Comparison of ENCODE assay signal across 20 cellular contexts in genomic region chr2:233262562-233262961, GRCh38. TPM values are rescaled to one million over a fixed set of nuclear protein-coding genes. Genes with fewer than 3 reads are reported as not detected.
DNase-seq lines count a peak whose midpoint lies in the region; ATAC-seq, FAIRE-seq and TF ChIP-seq lines count a peak whose summit lies in the region.
"Had no signal": no experiment of that assay in that cellular context is flagged by ENCODE, and none has a peak within 500 bp of the region (broad histone marks: within the 10 kb centered on the region; RNA-seq: fewer than 3 reads in every experiment).

No MANE protein-coding gene starts in this region.

- WGBS in GM12878 (ENCODE audit: insufficient coverage, insufficient replicate concordance, low lambda C conversion rate, missing lambda C conversion rate), result 40% methylated on average over 5 of the region's 5 CpGs

- SMC1A ChIA-PET in GM12878 (lab: Charles Lee; ENCODE audit: uncharacterized antibody, unreplicated experiment), result no interaction called here

- RAD21 ChIA-PET in GM12878 (lab: Charles Lee; ENCODE audit: unreplicated experiment), result no interaction called here

- no peaks in the 10 kb centered on the region for H3K27me3 ChIP-seq in GM12878 (replicated peaks in 1 of 2; ENCODE audit: control insufficient read depth in 2 of 2, insufficient read depth in 2 of 2, low read length in 1 of 2)
- H3K27me3 ChIP-seq: gastrocnemius medialis, right atrium auricular region had no signal

- H3K4me3 ChIP-seq in GM12878, result peak overlapping the region; percentile 12; the same call in 1 of the 2 replicates
- H3K4me3 ChIP-seq: gastrocnemius medialis, right atrium auricular region had no signal

- no peak for TF ChIP-seq RAD21 in GM12878 (IDR thresholded peaks at IDR 0.05; ENCODE audit: insufficient read depth, low read depth, low read length)

- no peak overlapping the region for H2AFZ ChIP-seq in GM12878 (ENCODE audit: control insufficient read depth, low read depth, low read length)

- TF ChIP-seq CTCF in GM12878 (IDR thresholded peaks at IDR 0.05 in 2 of 3, conservative IDR thresholded peaks at IDR 0.05 in 1 of 3; ENCODE audit: control insufficient read depth in 2 of 3, extremely low read depth in 1 of 3, insufficient read depth in 1 of 3, low read depth in 3 of 3, low read length in 3 of 3) (no peak), osteocyte (IDR thresholded peaks at IDR 0.05) (no peak), nephron progenitor cell (IDR thresholded peaks at IDR 0.05) (no peak)

- no peaks in the 10 kb centered on the region for H3K9me3 Mint-ChIP-seq in activated T-cell treated with anti-CD3 and anti-CD28 coated beads, Interleukin-2, amount 50 U/mL, for 24 hours
- H3K9me3 Mint-ChIP-seq in activated T-cell treated with anti-CD3 and anti-CD28 coated beads, Interleukin-2, amount 50 U/mL, for 4 hours, result no peaks in the 10 kb centered on the region
- H3K9me3 Mint-ChIP-seq in IgD-negative memory B cell, result no peaks in the 10 kb centered on the region
- no peaks in the 10 kb centered on the region for H3K9me3 Mint-ChIP-seq in osteocyte (ENCODE audit: unreplicated experiment)
- no peaks in the 10 kb centered on the region for H3K9me3 Mint-ChIP-seq in nephron progenitor cell
- H3K9me3 Mint-ChIP-seq: brain; CD14-positive monocyte; stimulated activated naive CD8-positive, alpha-beta T cell treated with anti-CD3 and anti-CD28 coated beads, Interleukin-15, amount 100 ng/mL, for 72 hours had no signal

- no peak for TF ChIP-seq POLR2A in GM12878 (IDR thresholded peaks at IDR 0.05; ENCODE audit: low read depth, low read length)

- H3K9ac ChIP-seq in GM12878 (ENCODE audit: control insufficient read depth, insufficient read depth, low read length), result 0 out of 2 replicates have a peak overlapping the region, but pooled peaks have one; percentile 15

- in situ Hi-C loops in GM12878 (cut with MboI), result no loop called here

- H3K27ac ChIP-seq in GM12878 (ENCODE audit: control insufficient read depth, insufficient read depth), result peak overlapping the region; percentile 60
- H3K27ac ChIP-seq: gastrocnemius medialis, right atrium auricular region had no signal

- H3K4me2 ChIP-seq in GM12878 (ENCODE audit: control insufficient read depth, insufficient read depth), result peak overlapping the region; percentile 72

- H4K20me1 ChIP-seq in GM12878 (ENCODE audit: control insufficient read depth, insufficient read depth), result no peaks in the 10 kb centered on the region

- no peak for ATAC-seq in activated T-cell treated with anti-CD3 and anti-CD28 coated beads, Interleukin-2, amount 50 U/mL, for 4 hours
- ATAC-seq in GM12878, result no peak
- ATAC-seq in activated CD4-positive, CD25-positive, alpha-beta regulatory T cell treated with anti-CD3 and anti-CD28 coated beads, Interleukin-2, amount 50 U/mL, for 24 hours, result no peak
- no peak for ATAC-seq in HG02970 (IDR thresholded peaks at IDR 0.05; ENCODE audit: low FRiP score, unreplicated experiment)
- ATAC-seq: gastrocnemius medialis; stimulated activated naive CD8-positive, alpha-beta T cell treated with anti-CD3 and anti-CD28 coated beads, Interleukin-15, amount 100 ng/mL, for 72 hours had no signal

- H3K4me1 Mint-ChIP-seq in activated T-cell treated with anti-CD3 and anti-CD28 coated beads, Interleukin-2, amount 50 U/mL, for 24 hours (ENCODE audit: low read depth), result peaks cover 66% of the 10 kb centered on the region
- H3K4me1 Mint-ChIP-seq in activated T-cell treated with anti-CD3 and anti-CD28 coated beads, Interleukin-2, amount 50 U/mL, for 4 hours (ENCODE audit: low read depth), result peaks cover 64% of the 10 kb centered on the region
- H3K4me1 Mint-ChIP-seq in IgD-negative memory B cell, result peaks cover 12 to 34% (median 30%) of the 10 kb centered on the region in 3 donors
- H3K4me1 Mint-ChIP-seq in osteocyte (ENCODE audit: unreplicated experiment), result no peaks in the 10 kb centered on the region
- H3K4me1 Mint-ChIP-seq in nephron progenitor cell, result peaks cover 11% of the 10 kb centered on the region
- H3K4me1 Mint-ChIP-seq: brain had no signal

- BruUV-seq in GM12878 (replicated peaks; lab: Mats Ljungman, UMichigan), result no TSS peak

- no peak for DNase-seq in activated T-cell treated with anti-CD3 and anti-CD28 coated beads, Interleukin-2, amount 50 U/mL, for 24 hours
- no peak for DNase-seq in activated T-cell treated with anti-CD3 and anti-CD28 coated beads, Interleukin-2, amount 50 U/mL, for 4 hours
- DNase-seq in GM12878 (ENCODE audit: low read depth, low spot score) (no peak), osteocyte (ENCODE audit: extremely low spot score, unreplicated experiment) (no peak), nephron progenitor cell (no peak)
- DNase-seq: activated naive CD4-positive, alpha-beta T cell; erythroblast; gastrocnemius medialis; NCI-H1930; NCI-H446; stimulated activated naive CD8-positive, alpha-beta T cell treated with anti-CD3 and anti-CD28 coated beads, Interleukin-15, amount 100 ng/mL, for 72 hours had no signal

- H3K27me3 Mint-ChIP-seq in activated T-cell treated with anti-CD3 and anti-CD28 coated beads, Interleukin-2, amount 50 U/mL, for 24 hours, result no peaks in the 10 kb centered on the region
- no peaks in the 10 kb centered on the region for H3K27me3 Mint-ChIP-seq in activated T-cell treated with anti-CD3 and anti-CD28 coated beads, Interleukin-2, amount 50 U/mL, for 4 hours (ENCODE audit: low read depth)
- no peaks in the 10 kb centered on the region for H3K27me3 Mint-ChIP-seq in IgD-negative memory B cell
- H3K27me3 Mint-ChIP-seq in osteocyte (ENCODE audit: unreplicated experiment), result no peaks in the 10 kb centered on the region
- H3K27me3 Mint-ChIP-seq in nephron progenitor cell (ENCODE audit: low read depth, poor library complexity), result no peaks in the 10 kb centered on the region
- H3K27me3 Mint-ChIP-seq: brain; stimulated activated naive CD8-positive, alpha-beta T cell treated with anti-CD3 and anti-CD28 coated beads, Interleukin-15, amount 100 ng/mL, for 72 hours had no signal

- H3K4me3 Mint-ChIP-seq in activated T-cell treated with anti-CD3 and anti-CD28 coated beads, Interleukin-2, amount 50 U/mL, for 24 hours, result no peak overlapping the region
- H3K4me3 Mint-ChIP-seq in activated T-cell treated with anti-CD3 and anti-CD28 coated beads, Interleukin-2, amount 50 U/mL, for 4 hours, result no peak overlapping the region
- H3K4me3 Mint-ChIP-seq in IgD-negative memory B cell (peak overlapping the region in 1 of 4 donors; percentile 74), osteocyte (ENCODE audit: unreplicated experiment) (no peak overlapping the region), nephron progenitor cell (no peak overlapping the region)
- H3K4me3 Mint-ChIP-seq: brain; CD14-positive monocyte; stimulated activated naive CD8-positive, alpha-beta T cell treated with anti-CD3 and anti-CD28 coated beads, Interleukin-15, amount 100 ng/mL, for 72 hours had no signal

- POLR2A ChIA-PET in GM12878 (lab: Charles Lee), result no interaction called here

- H3K4me1 ChIP-seq in GM12878 (ENCODE audit: control insufficient read depth, insufficient read depth, low read length), result peaks cover 40% of the 10 kb centered on the region
- H3K4me1 ChIP-seq: gastrocnemius medialis, right atrium auricular region had no signal

- H3K36me3 Mint-ChIP-seq in activated T-cell treated with anti-CD3 and anti-CD28 coated beads, Interleukin-2, amount 50 U/mL, for 24 hours (ENCODE audit: low read depth), result peaks cover 98% of the 10 kb centered on the region
- peaks cover 66% of the 10 kb centered on the region for H3K36me3 Mint-ChIP-seq in activated T-cell treated with anti-CD3 and anti-CD28 coated beads, Interleukin-2, amount 50 U/mL, for 4 hours (ENCODE audit: insufficient read depth)
- H3K36me3 Mint-ChIP-seq in IgD-negative memory B cell, result peaks cover 14% of the 10 kb centered on the region
- peaks cover 75% of the 10 kb centered on the region for H3K36me3 Mint-ChIP-seq in osteocyte (ENCODE audit: unreplicated experiment)
- H3K36me3 Mint-ChIP-seq in nephron progenitor cell (ENCODE audit: low read depth), result peaks cover 75% of the 10 kb centered on the region

- no peaks in the 10 kb centered on the region for H3K9me3 ChIP-seq in GM12878 (replicated peaks; ENCODE audit: control insufficient read depth, insufficient read depth, low read length)
- H3K9me3 ChIP-seq: gastrocnemius medialis, right atrium auricular region had no signal

- peaks cover 15% of the 10 kb centered on the region for H3K79me2 ChIP-seq in GM12878 (ENCODE audit: control insufficient read depth, insufficient read depth, low read length)

- CTCF ChIA-PET in GM12878 (lab: Yijun Ruan, JAX), result interaction anchor here (1.7 kb wide), 1 partner anchor 209 kb away, joined by 5 read pairs; no protein-coding TSS in a partner anchor

- intact Hi-C loops in GM12878 (cut with micrococcal nuclease; ENCODE audit: unreplicated experiment), result no loop called here

- peaks cover 28 to 45% of the 10 kb centered on the region in 2 experiments for H3K36me3 ChIP-seq in GM12878 (ENCODE audit: control insufficient read depth in 2 of 2, insufficient read depth in 2 of 2, low read length in 1 of 2)

- no peak for FAIRE-seq in GM12878 (lab: Jason Lieb, UNC)
- FAIRE-seq: RCC 7860 had no signal

- no peak for TF ChIP-seq EP300 in GM12878 (IDR thresholded peaks at IDR 0.05; ENCODE audit: borderline replicate concordance in 1 of 2, control insufficient read depth in 1 of 2, low read depth in 2 of 2, low read length in 2 of 2)

- peak overlapping the region; percentile 83 for H3K27ac Mint-ChIP-seq in activated T-cell treated with anti-CD3 and anti-CD28 coated beads, Interleukin-2, amount 50 U/mL, for 24 hours
- H3K27ac Mint-ChIP-seq in IgD-negative memory B cell, result peak overlapping the region; percentile 33 to 65 (median 51)
- H3K27ac Mint-ChIP-seq in osteocyte (ENCODE audit: unreplicated experiment), result peak overlapping the region; percentile 16
- no peak overlapping the region for H3K27ac Mint-ChIP-seq in nephron progenitor cell

RNA-seq across cellular contexts. Expression of gene ATG16L1, which starts 11.1 kb away (rescaled TPM):
- total RNA-seq in activated T-cell treated with anti-CD3 and anti-CD28 coated beads, Interleukin-2, amount 50 U/mL, for 4 hours, result 10 to 100 TPM; 36.2 to 37.8 (median 36.9) TPM
- polyA plus RNA-seq in IgD-negative memory B cell (11.2 TPM), GM12878 (2011; rRNA removed) (18.0 and 21.0 TPM in 2 replicates), GM12878 (2014; fragmentation: Illumina TruSeq; extraction: Trizol) (13.3 and 13.5 TPM in 2 replicates), GM12878 (2014; fragmentation: Nextera tagmentation; extraction: Ambion mirVana) (1 to 10 TPM; 5.2 to 7.8 TPM), GM12878 (2014; rRNA removed) (20.6 and 27.5 TPM in 2 replicates), GM12878 (2016; fragmentation: Nextera tagmentation; extraction: Ambion mirVana) (10 to 100 TPM; 13.8 to 14.9 TPM)
- 122 and 131 TPM in 2 replicates for total RNA-seq in GM12878 (2013; cell fraction: nucleolus; rRNA removed)
- total RNA-seq in GM12878 (2014; rRNA removed) (16.9 and 20.1 TPM in 2 replicates), GM12878 (2014; rRNA removed; fragmentation: Illumina TruSeq; extraction: Trizol) (16.3 and 17.3 TPM in 2 replicates), GM12878 (2021) (25.1 and 26.6 TPM in 2 replicates), osteocyte (20.9 and 23.4 TPM in 2 replicates)
- polyA plus RNA-seq in GM12878 (2011; ENCODE audit: low read depth), result 7.6 TPM
- polyA plus RNA-seq in GM12878 (2011; cell fraction: cytosol; rRNA removed), result 11.5 and 13.3 TPM in 2 replicates
- polyA plus RNA-seq in GM12878 (2011; cell fraction: nucleus; rRNA removed), result 67.9 and 71.7 TPM in 2 replicates
- polyA plus RNA-seq in GM12878 (2012), result 9.9 and 10.7 TPM in 2 replicates
- 19.6 and 28.7 TPM in 2 replicates for polyA minus RNA-seq in GM12878 (2011; rRNA and poly(A)+ RNA removed)
- 7.0 and 7.4 TPM in 2 replicates for polyA minus RNA-seq in GM12878 (2011; cell fraction: cytosol; rRNA and poly(A)+ RNA removed)
- polyA minus RNA-seq in GM12878 (2011; cell fraction: nucleus; rRNA and poly(A)+ RNA removed), result 31.8 and 58.4 TPM in 2 replicates

RNA-seq across cellular contexts. Expression of gene SAG, which starts 45.1 kb away (rescaled TPM):
- total RNA-seq in activated T-cell treated with anti-CD3 and anti-CD28 coated beads, Interleukin-2, amount 50 U/mL, for 4 hours, result not detected
- not detected for polyA plus RNA-seq in IgD-negative memory B cell
- total RNA-seq in GM12878 (2013; cell fraction: nucleolus; rRNA removed), result 0.08 and 0.10 TPM in 2 replicates
- not detected in 2 replicates for total RNA-seq in GM12878 (2014; rRNA removed)
- total RNA-seq in GM12878 (2014; rRNA removed; fragmentation: Illumina TruSeq; extraction: Trizol), result not detected in 2 replicates
- 0.69 TPM in 1 of 2 replicates, not detected in the other for total RNA-seq in GM12878 (2021)
- polyA plus RNA-seq in GM12878 (2011; ENCODE audit: low read depth), result 0.09 TPM
- polyA plus RNA-seq in GM12878 (2011; rRNA removed), result not detected in 2 replicates
- polyA plus RNA-seq in GM12878 (2011; cell fraction: cytosol; rRNA removed), result 0.01 TPM in 1 of 2 replicates, not detected in the other
- polyA plus RNA-seq in GM12878 (2011; cell fraction: nucleus; rRNA removed), result not detected in 2 replicates
- 0.04 and 0.48 TPM in 2 replicates for polyA plus RNA-seq in GM12878 (2012)
- polyA plus RNA-seq in GM12878 (2014; fragmentation: Illumina TruSeq; extraction: Trizol), result 0.06 TPM in 1 of 2 replicates, not detected in the other
- under 1 TPM in 1 of 2 experiments, not detected in 1; 0.47 TPM for polyA plus RNA-seq in GM12878 (2014; fragmentation: Nextera tagmentation; extraction: Ambion mirVana)
- not detected in 2 replicates for polyA plus RNA-seq in GM12878 (2014; rRNA removed)
- polyA plus RNA-seq in GM12878 (2016; fragmentation: Nextera tagmentation; extraction: Ambion mirVana), result not detected
- polyA minus RNA-seq in GM12878 (2011; rRNA and poly(A)+ RNA removed), result not detected in 2 replicates
- not detected in 2 replicates for polyA minus RNA-seq in GM12878 (2011; cell fraction: cytosol; rRNA and poly(A)+ RNA removed)
- not detected in 2 replicates for polyA minus RNA-seq in GM12878 (2011; cell fraction: nucleus; rRNA and poly(A)+ RNA removed)
- total RNA-seq in osteocyte, result not detected in 2 replicates
- total RNA-seq: H4, urinary bladder had no signal
